In genomic region chr13:48531416-48532145, GRCh38 we compare ENCODE assay signal across 8 cellular contexts. TPM values are rescaled to one million over a fixed set of nuclear protein-coding genes. Genes with fewer than 3 reads are reported as not detected.
DNase-seq lines count a peak whose midpoint lies in the region; ATAC-seq, FAIRE-seq and TF ChIP-seq lines count a peak whose summit lies in the region.

No MANE protein-coding gene starts in this region.

- H4K5ac ChIP-seq in IMR-90 (ENCODE audit: low read depth, low read length), result peak overlapping the region; percentile 98

- H3K9me1 ChIP-seq in IMR-90 (ENCODE audit: insufficient read depth, low read length), result peaks cover 2% of the 10 kb centered on the region; the same call in 1 of the 2 replicates

- no peak overlapping the region; the same call in 1 of the 2 replicates for H2BK20ac ChIP-seq in IMR-90 (ENCODE audit: low read depth, low read length)

- H4K20me1 ChIP-seq in BLaER1 (no peaks in the 10 kb centered on the region), IMR-90 (ENCODE audit: insufficient read depth, low read length) (no peaks in the 10 kb centered on the region)

- H3K27me3 Mint-ChIP-seq in activated naive CD4-positive, alpha-beta T cell treated with anti-CD3 and anti-CD28 coated beads, Interleukin-2, amount 50 U/mL, for 24 hours, result no peaks in the 10 kb centered on the region

- H3K4me3 ChIP-seq in BLaER1, result peak overlapping the region; percentile 75
- H3K4me3 ChIP-seq in IMR-90 (ENCODE audit: insufficient read depth, low read depth, low read length), result peak overlapping the region; percentile 86
- peak overlapping the region; percentile 83 for H3K4me3 ChIP-seq in iPS-15b (ENCODE audit: low read depth, low read length)

- H2AK5ac ChIP-seq in IMR-90 (ENCODE audit: low read depth, low read length), result peak overlapping the region; percentile 32; the same call in 1 of the 2 replicates

- H3K4me1 ChIP-seq in BLaER1 (peaks cover 61% of the 10 kb centered on the region), IMR-90 (ENCODE audit: control insufficient read depth, insufficient read depth, low read length) (peaks cover 5% of the 10 kb centered on the region), iPS-15b (ENCODE audit: control insufficient read depth, insufficient read depth, low read length) (peaks cover 4% of the 10 kb centered on the region)

- peaks cover 8 to 13% of the 10 kb centered on the region in 2 experiments for H3K79me1 ChIP-seq in IMR-90 (ENCODE audit: low read depth in 1 of 2, low read length in 2 of 2)

- H2BK15ac ChIP-seq in IMR-90 (ENCODE audit: low read depth, low read length), result peak overlapping the region; percentile 86; the same call in 2 of the 3 replicates

- no peak for TF ChIP-seq POLR2A in IMR-90 (IDR thresholded peaks at IDR 0.05; ENCODE audit: low read depth, low read length)

- H4K91ac ChIP-seq in IMR-90 (ENCODE audit: insufficient read depth, low read depth, low read length), result peak overlapping the region; percentile 96

- H3K14ac ChIP-seq in IMR-90 (replicated peaks; ENCODE audit: low read depth, low read length), result peak overlapping the region; percentile 99

- H3K27me3 ChIP-seq in BLaER1, result no peaks in the 10 kb centered on the region
- no peaks in the 10 kb centered on the region for H3K27me3 ChIP-seq in IMR-90 (ENCODE audit: control insufficient read depth, insufficient read depth, low read length)
- H3K27me3 ChIP-seq in iPS-15b (ENCODE audit: control insufficient read depth, insufficient read depth, low read length), result no peaks in the 10 kb centered on the region

- CTCF ChIA-PET in IMR-90 (lab: Yijun Ruan, JAX), result no interaction called here

- peak overlapping the region; percentile 96 for H3K23ac ChIP-seq in IMR-90 (ENCODE audit: low read depth, low read length)

- H2BK120ac ChIP-seq in IMR-90 (ENCODE audit: low read depth, low read length), result peak overlapping the region; percentile 86

- no peak for FAIRE-seq in urothelium cell line (lab: Jason Lieb, UNC)

- no peak for TF ChIP-seq RAD21 in IMR-90 (IDR thresholded peaks at IDR 0.05; ENCODE audit: low read length)

- WGBS in IMR-90 (ENCODE audit: extremely low coverage in 2 of 2, insufficient read length in 1 of 2), 2 experiments, result no CpG with 5 or more reads among the region's 17 CpGs

- H3K4ac ChIP-seq in IMR-90 (ENCODE audit: low read depth, low read length), result peak overlapping the region; percentile 97

- H3K36me3 ChIP-seq in BLaER1 (peaks cover 4% of the 10 kb centered on the region; the same call in 1 of the 2 replicates), IMR-90 (ENCODE audit: control insufficient read depth, insufficient read depth, low read length) (no peaks in the 10 kb centered on the region), iPS-15b (ENCODE audit: control insufficient read depth, insufficient read depth, low read length) (no peaks in the 10 kb centered on the region)

- H3K36me3 Mint-ChIP-seq in activated naive CD4-positive, alpha-beta T cell treated with anti-CD3 and anti-CD28 coated beads, Interleukin-2, amount 50 U/mL, for 24 hours, result no peaks in the 10 kb centered on the region
- peaks cover 24% of the 10 kb centered on the region for H3K36me3 Mint-ChIP-seq in stimulated activated effector memory CD8-positive, alpha-beta T cell treated with anti-CD3 and anti-CD28 coated beads, Interleukin-12 subunit alpha, Interleukin-12 subunit beta, amount 100 ng/mL, for 72 hours

- H3K4me2 ChIP-seq in BLaER1 (peak overlapping the region; percentile 88), IMR-90 (ENCODE audit: low read depth, low read length) (peak overlapping the region; percentile 90)

- H3K56ac ChIP-seq in IMR-90 (ENCODE audit: extremely low read depth, insufficient read depth, low read length), result peak overlapping the region; percentile 78

- in situ Hi-C loops in IMR-90 (cut with MboI; ENCODE audit: low sequenced_read_pairs), result no loop called here

- H3K9ac ChIP-seq in BLaER1 (peak overlapping the region; percentile 91), IMR-90 (ENCODE audit: low read depth, low read length) (peak overlapping the region; percentile 95), iPS-15b (ENCODE audit: low read depth, low read length) (peak overlapping the region; percentile 91)

- no peak for ATAC-seq in IMR-90 (ENCODE audit: low read depth)
- ATAC-seq in stimulated activated effector memory CD8-positive, alpha-beta T cell treated with anti-CD3 and anti-CD28 coated beads, Interleukin-12 subunit alpha, Interleukin-12 subunit beta, amount 100 ng/mL, for 72 hours, result peak; percentile 1
- no peak for ATAC-seq in GM21423 (IDR thresholded peaks at IDR 0.05; ENCODE audit: unreplicated experiment)

- peaks cover 3% of the 10 kb centered on the region for H3K9me3 ChIP-seq in BLaER1
- no peaks in the 10 kb centered on the region for H3K9me3 ChIP-seq in IMR-90 (ENCODE audit: control insufficient read depth, insufficient read depth, low read length)
- no peaks in the 10 kb centered on the region for H3K9me3 ChIP-seq in iPS-15b (ENCODE audit: control insufficient read depth, insufficient read depth, low read length)

- H3K27ac Mint-ChIP-seq in activated naive CD4-positive, alpha-beta T cell treated with anti-CD3 and anti-CD28 coated beads, Interleukin-2, amount 50 U/mL, for 24 hours, result peak overlapping the region; percentile 99
- H3K27ac Mint-ChIP-seq in stimulated activated effector memory CD8-positive, alpha-beta T cell treated with anti-CD3 and anti-CD28 coated beads, Interleukin-12 subunit alpha, Interleukin-12 subunit beta, amount 100 ng/mL, for 72 hours, result peak overlapping the region; percentile 98

- DNase-seq in IMR-90 (no peak), NCI-H524 treated with DMSO at 0.1 percent for 48 hours (lab: John Stamatoyannopoulos, UW) (no peak), urothelium cell line (ENCODE audit: low spot score) (no peak)
- peak in 1 of 2 donors; percentile 14 for DNase-seq in stimulated activated effector memory CD8-positive, alpha-beta T cell treated with anti-CD3 and anti-CD28 coated beads, Interleukin-12 subunit alpha, Interleukin-12 subunit beta, amount 100 ng/mL, for 72 hours (ENCODE audit: low spot score in 2 of 2)

- peak overlapping the region; percentile 88 for H2BK5ac ChIP-seq in IMR-90 (ENCODE audit: low read depth, low read length, poor library complexity, severe bottlenecking)

- H3K4me1 Mint-ChIP-seq in activated naive CD4-positive, alpha-beta T cell treated with anti-CD3 and anti-CD28 coated beads, Interleukin-2, amount 50 U/mL, for 24 hours, result peaks cover 31% of the 10 kb centered on the region
- peaks cover 30% of the 10 kb centered on the region for H3K4me1 Mint-ChIP-seq in stimulated activated effector memory CD8-positive, alpha-beta T cell treated with anti-CD3 and anti-CD28 coated beads, Interleukin-12 subunit alpha, Interleukin-12 subunit beta, amount 100 ng/mL, for 72 hours

- peak overlapping the region; percentile 98 to 99 for H4K8ac ChIP-seq in IMR-90 (ENCODE audit: low read depth in 2 of 2, low read length in 2 of 2)

- H3K27ac ChIP-seq in BLaER1 (peak overlapping the region; percentile 89), IMR-90 (ENCODE audit: insufficient read depth, low read length) (peak overlapping the region; percentile 91)

- POLR2A ChIA-PET in IMR-90 (lab: Charles Lee; ENCODE audit: unreplicated experiment), result no interaction called here

- H3K18ac ChIP-seq in IMR-90 (ENCODE audit: low read depth, low read length), result peak overlapping the region; percentile 86; the same call in 1 of the 2 replicates

- BruUV-seq in IMR-90 (replicated peaks; lab: Mats Ljungman, UMichigan), result no TSS peak

- dilution Hi-C loops in IMR-90 (cut with HindIII; ENCODE audit: low sequenced_read_pairs, unreplicated experiment), result no loop called here

- no peak for TF ChIP-seq CTCF in IMR-90 (conservative IDR thresholded peaks at IDR 0.05; ENCODE audit: low read depth, low read length)

- intact Hi-C loops in IMR-90 (cut with micrococcal nuclease), result loop anchor here (5.0 kb wide), 1 partner anchor 124 kb away; no protein-coding TSS in a partner anchor

- peaks cover 5% of the 10 kb centered on the region for H3K9me3 Mint-ChIP-seq in activated naive CD4-positive, alpha-beta T cell treated with anti-CD3 and anti-CD28 coated beads, Interleukin-2, amount 50 U/mL, for 24 hours
- H3K9me3 Mint-ChIP-seq in stimulated activated effector memory CD8-positive, alpha-beta T cell treated with anti-CD3 and anti-CD28 coated beads, Interleukin-12 subunit alpha, Interleukin-12 subunit beta, amount 100 ng/mL, for 72 hours, result peaks cover 8% of the 10 kb centered on the region

- no peak overlapping the region for H2AK9ac ChIP-seq in IMR-90 (replicated peaks; ENCODE audit: low read depth, low read length, poor library complexity)

- H2AFZ ChIP-seq in IMR-90 (replicated peaks; ENCODE audit: low read length, poor library complexity), result peak overlapping the region; percentile 98

- H3K4me3 Mint-ChIP-seq in activated naive CD4-positive, alpha-beta T cell treated with anti-CD3 and anti-CD28 coated beads, Interleukin-2, amount 50 U/mL, for 24 hours, result peak overlapping the region; percentile 95
- H3K4me3 Mint-ChIP-seq in stimulated activated effector memory CD8-positive, alpha-beta T cell treated with anti-CD3 and anti-CD28 coated beads, Interleukin-12 subunit alpha, Interleukin-12 subunit beta, amount 100 ng/mL, for 72 hours, result peak overlapping the region; percentile 84

TF ChIP-seq in IMR-90, 13 proteins besides CTCF, POLR2A, EP300 and RAD21:
- TF ChIP-seq BHLHE40 (IDR thresholded peaks at IDR 0.05; ENCODE audit: low read depth, low read length) (no peak), MXI1 (IDR thresholded peaks at IDR 0.05; ENCODE audit: borderline replicate concordance, low read depth, low read length) (no peak), RCOR1 (IDR thresholded peaks at IDR 0.05; ENCODE audit: insufficient replicate concordance, low read length) (no peak), CEBPB (IDR thresholded peaks at IDR 0.05; ENCODE audit: low read depth, low read length) (peak; percentile 33; the same call in 1 of the 2 replicates)

RNA-seq across cellular contexts. Expression of gene RCBTB2, which starts 1.3 kb away (rescaled TPM):
- 5.2 and 5.3 TPM in 2 replicates for total RNA-seq in IMR-90 (2012; rRNA removed)
- polyA plus RNA-seq in IMR-90 (2012; rRNA removed), result 3.0 and 4.0 TPM in 2 replicates
- 1.4 and 2.8 TPM in 2 replicates for polyA plus RNA-seq in IMR-90 (2012; cell fraction: cytosol; rRNA removed)
- polyA plus RNA-seq in IMR-90 (2012; cell fraction: nucleus; rRNA removed; ENCODE audit: low replicate concordance), result 1.9 and 5.6 TPM in 2 replicates
